In the genomic region with DNA sequence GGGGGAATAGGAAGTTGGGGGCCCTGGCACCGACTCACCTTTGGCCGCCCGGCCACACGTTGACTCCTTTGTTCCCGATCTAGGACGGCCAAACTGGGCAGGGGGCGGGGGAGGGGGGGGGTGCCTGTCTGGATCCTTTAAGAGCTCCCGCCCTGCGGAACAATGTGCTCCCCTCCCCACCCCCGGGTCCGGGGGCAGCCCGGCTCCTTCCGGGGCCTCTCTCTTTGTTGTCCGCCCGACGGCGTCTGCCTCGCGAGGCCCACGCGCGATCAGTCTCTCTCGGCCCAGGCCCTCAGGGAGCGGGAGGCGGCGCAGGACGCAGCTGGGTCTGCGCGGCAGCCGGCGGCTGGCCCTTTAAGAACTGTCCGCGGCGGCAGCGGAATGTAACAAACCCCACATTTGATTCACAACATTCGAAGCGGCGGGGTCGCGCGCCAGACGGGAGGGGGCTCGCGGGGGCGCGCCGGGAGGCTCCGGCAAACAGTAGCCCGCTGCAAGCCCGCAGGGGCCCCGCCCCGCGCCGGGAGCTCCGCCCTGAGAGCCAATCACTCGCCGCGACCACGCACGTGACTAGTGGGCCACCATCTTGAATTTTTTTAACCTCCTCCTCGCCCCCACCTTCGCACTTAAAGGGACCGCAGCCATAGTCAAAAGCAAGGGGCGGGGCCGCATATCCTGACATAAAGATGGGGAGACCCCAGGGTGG, we compare ENCODE assay signal across 8 cellular contexts. TPM values are rescaled to one million over a fixed set of nuclear protein-coding genes. Genes with fewer than 3 reads are reported as not detected.
DNase-seq lines count a peak whose midpoint lies in the region; ATAC-seq, FAIRE-seq and TF ChIP-seq lines count a peak whose summit lies in the region.

A gene (minus strand): TSS at position 501 of the 706 bp plus-strand sequence. CDS start 4,930 bp downstream, outside the sequence.

- H3K27ac ChIP-seq in pancreas = peak within 1 kb of the TSS; percentile 91 to 97 (median 94)
- peak within 1 kb of the TSS; percentile 92 for H3K27ac ChIP-seq in tibial artery

- H3K9me3 ChIP-seq in pancreas (no peaks in the 10 kb centered on the region), tibial artery (no peaks in the 10 kb centered on the region)

- WGBS in pancreas, 2 donors = 0% methylated on average over 45 to 65 of the region's 65 CpGs

- TF ChIP-seq CTCF in GM12875 (IDR thresholded peaks at IDR 0.05; ENCODE audit: borderline replicate concordance, insufficient read depth, low read depth, low read length) = no peak
- TF ChIP-seq CTCF in pancreas (IDR thresholded peaks at IDR 0.05) = no peak
- TF ChIP-seq CTCF in tibial artery (IDR thresholded peaks at IDR 0.05) = no peak

- FAIRE-seq in pancreas (lab: Jason Lieb, UNC) = no peak

- ATAC-seq in HG02798 (IDR thresholded peaks at IDR 0.05; ENCODE audit: poor library complexity, unreplicated experiment) (peak; percentile 69), Right ventricle myocardium superior (ENCODE audit: poor library complexity) (peak; percentile 90), pancreas (peak; percentile 80 to 90 (median 84))

- H3K4me3 ChIP-seq in GM12875 (ENCODE audit: low read depth, low read length) = peak within 1 kb of the TSS; percentile 80
- peak within 1 kb of the TSS; percentile 51 to 92 (median 82) for H3K4me3 ChIP-seq in pancreas
- peak within 1 kb of the TSS; percentile 83 to 87 for H3K4me3 ChIP-seq in tibial artery

- peak; percentile 70 for DNase-seq in NCI-H1417 treated with DMSO at 0.1 percent for 48 hours (lab: John Stamatoyannopoulos, UW)
- peak; percentile 90 to 98 for DNase-seq in SW 1271 (lab: John Stamatoyannopoulos, UW)
- DNase-seq in activated naive CD8-positive, alpha-beta T cell treated with anti-CD3 and anti-CD28 coated beads, Interleukin-2, amount 50 U/mL, for 16 hours (ENCODE audit: low read depth, low spot score) = peak; percentile 96
- peak; percentile 99 for DNase-seq in Right ventricle myocardium superior
- DNase-seq in pancreas = peak; percentile 96 to 98 (median 97)
- DNase-seq in tibial artery = peak; percentile 98 to 99

- H3K4me1 ChIP-seq in pancreas (peaks cover 22 to 35% (median 24%) of the 10 kb centered on the region in 3 donors), tibial artery (peaks cover 3 to 48% (median 39%) of the 10 kb centered on the region in 4 donors)

- H3K36me3 ChIP-seq in pancreas (no peaks in the 10 kb centered on the region), tibial artery (peaks cover under 1 to 2% (median 2%) of the 10 kb centered on the region in 3 donors)

- intact Hi-C loops in Right ventricle myocardium superior (cut with DNase I) = loop anchor here (10.0 kb wide), 1 partner anchor 122 kb away; a partner anchor contains a TSS
- intact Hi-C loops in pancreas (cut with DNase I) = no loop called here
- intact Hi-C loops in tibial artery (cut with DNase I; ENCODE audit: low total_unique reads) = loop anchor here (1.0 to 5.0 kb wide), 3 partner anchors 90 to 121 kb away; a partner anchor contains a TSS

- no peaks in the 10 kb centered on the region for H3K27me3 ChIP-seq in pancreas
- no peaks in the 10 kb centered on the region for H3K27me3 ChIP-seq in tibial artery

RNA-seq across cellular contexts. Expression of the gene that starts here (rescaled TPM):
- 27.8 TPM for total RNA-seq in Right ventricle myocardium superior
- total RNA-seq in pancreas = 10 to 100 TPM; 13.8 to 36.6 (median 18.5) TPM
- 10 to 100 TPM; 18.0 to 27.5 TPM for polyA plus RNA-seq in pancreas

Comparison
In these comparisons a context has a peak if more than half of its experiments do, and no peak if none do; other contexts are left out.
1. Peak in every context shown above with its lines: DNase-seq, ATAC-seq, H3K4me3 ChIP-seq and H3K27ac ChIP-seq.
2. intact Hi-C loops: an anchor here in Right ventricle myocardium superior (10.0 kb wide) and tibial artery (1.0 to 5.0 kb wide); none called in pancreas.